8 cellular contexts compared by ENCODE assay signal in the genomic region with DNA sequence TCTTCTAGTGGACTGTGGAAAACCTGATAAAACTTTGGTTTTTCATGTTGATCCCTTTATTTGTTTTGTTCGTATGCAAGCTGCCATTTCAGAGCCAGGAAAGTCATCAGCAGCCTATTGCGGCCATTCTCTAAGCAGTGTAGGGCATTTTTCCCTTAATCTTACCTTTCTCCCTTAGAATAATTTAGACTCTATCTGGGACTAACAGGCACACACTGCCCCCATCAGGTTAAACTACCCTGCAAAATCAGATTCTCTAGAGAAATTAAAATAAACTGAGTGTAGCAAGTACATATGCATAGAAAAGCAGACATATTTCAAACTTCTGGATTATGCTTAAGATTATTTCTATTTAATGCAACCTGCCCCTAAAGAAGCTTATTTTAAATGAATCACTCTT.
DNase-seq lines count a peak whose midpoint lies in the region; ATAC-seq and TF ChIP-seq lines count a peak whose summit lies in the region.

No MANE protein-coding gene starts in this region.

- H3K27ac ChIP-seq in CD4-positive, alpha-beta memory T cell (ENCODE audit: low read depth, low read length): no peak overlapping the region

- no peak overlapping the region for H3K4me3 Mint-ChIP-seq in CD4-positive, alpha-beta memory T cell

- no peaks in the 10 kb centered on the region for H3K9me3 ChIP-seq in CD4-positive, alpha-beta memory T cell (ENCODE audit: control insufficient read depth in 1 of 2, low read length in 2 of 2)

- H3K27me3 Mint-ChIP-seq in CD4-positive, alpha-beta memory T cell: peaks cover 3 to 7% of the 10 kb centered on the region in 2 donors

- no peaks in the 10 kb centered on the region for H3K27me3 ChIP-seq in kidney epithelial cell (ENCODE audit: control insufficient read depth, insufficient read depth, low read length)
- no peaks in the 10 kb centered on the region for H3K27me3 ChIP-seq in CD4-positive, alpha-beta memory T cell (ENCODE audit: insufficient read depth, low read length)

- CTCF ChIA-PET in CD4-positive, alpha-beta memory T cell (lab: Charles Lee; ENCODE audit: partially characterized antibody): interaction anchor here (0.8 kb wide), 1 partner anchor 13 kb away, joined by 3 read pairs; no protein-coding TSS in a partner anchor

- no peaks in the 10 kb centered on the region for H3K36me3 ChIP-seq in kidney epithelial cell (ENCODE audit: control insufficient read depth, insufficient read depth, low read length)
- no peaks in the 10 kb centered on the region for H3K36me3 ChIP-seq in CD4-positive, alpha-beta memory T cell (ENCODE audit: insufficient read depth, low read length)

- ATAC-seq in HG03039 (IDR thresholded peaks at IDR 0.05; ENCODE audit: unreplicated experiment) (no peak), HG03025 (IDR thresholded peaks at IDR 0.05; ENCODE audit: low FRiP score, unreplicated experiment) (no peak)

- peak; percentile 58 for DNase-seq in COR-L47 (lab: John Stamatoyannopoulos, UW)
- peak; percentile 58 for DNase-seq in amniotic epithelial cell (ENCODE audit: low read depth)
- DNase-seq in kidney epithelial cell (ENCODE audit: low read depth): no peak
- DNase-seq in CD4-positive, alpha-beta memory T cell: no peak
- no peak for DNase-seq in NCI-H2029 (lab: John Stamatoyannopoulos, UW)

- no peaks in the 10 kb centered on the region for H3K36me3 Mint-ChIP-seq in CD4-positive, alpha-beta memory T cell

- H3K4me1 Mint-ChIP-seq in CD4-positive, alpha-beta memory T cell: no peaks in the 10 kb centered on the region

- peak overlapping the region; percentile 10 for H3K4me3 ChIP-seq in kidney epithelial cell (ENCODE audit: low read depth, low read length)
- H3K4me3 ChIP-seq in CD4-positive, alpha-beta memory T cell (ENCODE audit: low read length in 2 of 2): no peak overlapping the region

- POLR2A ChIA-PET in CD4-positive, alpha-beta memory T cell (lab: Charles Lee; ENCODE audit: partially characterized antibody): no interaction called here

- H3K4me1 ChIP-seq in CD4-positive, alpha-beta memory T cell (ENCODE audit: insufficient read depth, low read length): no peaks in the 10 kb centered on the region

- intact Hi-C loops in CD4-positive, alpha-beta memory T cell (cut with micrococcal nuclease): no loop called here

- TF ChIP-seq CTCF in LNCAP (IDR thresholded peaks at IDR 0.05) (peak; percentile 64), kidney epithelial cell (IDR thresholded peaks at IDR 0.05; ENCODE audit: insufficient read depth, low read length, poor library complexity, severe bottlenecking) (peak; percentile 53)

- no peak overlapping the region for H3K27ac Mint-ChIP-seq in CD4-positive, alpha-beta memory T cell

- peaks cover 0 to 3% (median 0%) of the 10 kb centered on the region in 8 donors for H3K9me3 Mint-ChIP-seq in CD4-positive, alpha-beta memory T cell

Comparison
In these comparisons a context has a peak if more than half of its experiments do, and no peak if none do; other contexts are left out.
1. DNase-seq: peak in COR-L47 (single experiment) and amniotic epithelial cell (single experiment); none in kidney epithelial cell (single experiment), CD4-positive, alpha-beta memory T cell (0 of 5) and NCI-H2029 (single experiment).